Comparison of ENCODE assay signal across 35 cellular contexts in genomic region chr4:183266386-183266785, GRCh38. TPM values are rescaled to one million over a fixed set of nuclear protein-coding genes. Genes with fewer than 3 reads are reported as not detected.
"Had no signal": no experiment of that assay in that cellular context is flagged by ENCODE, and none has a peak within 500 bp of the region (broad histone marks: within the 10 kb centered on the region; RNA-seq: fewer than 3 reads in every experiment).

No MANE protein-coding gene starts in this region.

- H3K27me3 ChIP-seq: ascending aorta, SJCRH30 had no signal

- FAIRE-seq: TTC549 had no signal

- H3K4me1 ChIP-seq: SJCRH30 had no signal

- H3K27me3 Mint-ChIP-seq: activated CD4-positive, alpha-beta T cell treated with anti-CD3 and anti-CD28 coated beads for 36 hours; activated naive CD4-positive, alpha-beta T cell treated with anti-CD3 and anti-CD28 coated beads, Interleukin-2, amount 50 U/mL, for 24 hours; activated naive CD8-positive, alpha-beta T cell treated with anti-CD3 and anti-CD28 coated beads, Interleukin-2, amount 10 ng/mL, durations not matched to agents 7 days and 5 days; activated T-cell treated with anti-CD3 and anti-CD28 coated beads, Interleukin-2, amount 50 U/mL, for 24 hours; brain had no signal

- DNase-seq: activated CD4-positive, alpha-beta T cell treated with anti-CD3 and anti-CD28 coated beads for 36 hours; activated CD4-positive, alpha-beta T cell treated with anti-CD3 and anti-CD28 coated beads, Interleukin-2, amount 10 ng/mL, durations not matched to agents 7 days and 5 days; activated CD4-positive, alpha-beta T cell treated with anti-CD3 and anti-CD28 coated beads, Interleukin-2, amount 50 U/mL, for 48 hours; activated CD8-positive, alpha-beta T cell treated with anti-CD3 and anti-CD28 coated beads, Interleukin-2, amount 10 ng/mL, durations not matched to agents 7 days and 5 days; activated gamma-delta T cell; activated naive CD4-positive, alpha-beta T cell treated with Interleukin-2 at 50 U/mL for 16 hours; activated naive CD8-positive, alpha-beta T cell treated with anti-CD3 and anti-CD28 coated beads, Interleukin-2, amount 10 ng/mL, durations not matched to agents 7 days and 5 days; activated T-cell treated with anti-CD3 and anti-CD28 coated beads, Interleukin-2, amount 50 U/mL, for 24 hours; amygdala; central memory CD4-positive, alpha-beta T cell; MM.1S; MV-4-11; NCI-H1092; NCI-H146; NCI-H187; NCI-H2081; NCI-H226; NCI-H446 treated with DMSO at 0.1 percent for 48 hours; NCI-H524; SHP77; SJCRH30 had no signal

- H3K4me3 ChIP-seq: ascending aorta, SJCRH30, SK-N-MC had no signal

- H3K27ac ChIP-seq: ascending aorta, SJCRH30, SK-N-MC had no signal

- H3K4me3 Mint-ChIP-seq: activated CD4-positive, alpha-beta T cell treated with anti-CD3 and anti-CD28 coated beads for 36 hours; activated CD4-positive, alpha-beta T cell treated with anti-CD3 and anti-CD28 coated beads, Interleukin-2, amount 10 ng/mL, durations not matched to agents 7 days and 5 days; activated CD8-positive, alpha-beta T cell treated with anti-CD3 and anti-CD28 coated beads, Interleukin-2, amount 10 ng/mL, durations not matched to agents 7 days and 5 days; activated naive CD4-positive, alpha-beta T cell treated with anti-CD3 and anti-CD28 coated beads, Interleukin-2, amount 50 U/mL, for 24 hours; activated naive CD8-positive, alpha-beta T cell treated with anti-CD3 and anti-CD28 coated beads, Interleukin-2, amount 10 ng/mL, durations not matched to agents 7 days and 5 days; activated T-cell treated with anti-CD3 and anti-CD28 coated beads, Interleukin-2, amount 50 U/mL, for 24 hours; brain; T-helper 2 cell treated with Interferon-gamma antibody and Interleukin-4, amounts not matched to agents 5 μg/mL and 100 μg/mL, for 36 hours had no signal

- H3K27ac Mint-ChIP-seq: activated CD4-positive, alpha-beta T cell treated with anti-CD3 and anti-CD28 coated beads for 36 hours; activated CD4-positive, alpha-beta T cell treated with anti-CD3 and anti-CD28 coated beads, Interleukin-2, amount 10 ng/mL, durations not matched to agents 7 days and 5 days; activated CD8-positive, alpha-beta T cell treated with anti-CD3 and anti-CD28 coated beads, Interleukin-2, amount 10 ng/mL, durations not matched to agents 7 days and 5 days; activated naive CD4-positive, alpha-beta T cell treated with anti-CD3 and anti-CD28 coated beads, Interleukin-2, amount 50 U/mL, for 24 hours; activated naive CD8-positive, alpha-beta T cell treated with anti-CD3 and anti-CD28 coated beads, Interleukin-2, amount 10 ng/mL, durations not matched to agents 7 days and 5 days; activated T-cell treated with anti-CD3 and anti-CD28 coated beads, Interleukin-2, amount 50 U/mL, for 24 hours; activated T-helper 2 cell treated with anti-CD3 and anti-CD28 coated beads, Interferon-gamma antibody, Interleukin-2, Interleukin-4, amounts not matched to agents 10 μg/mL and 5 μg/mL and 100 μg/mL, durations not matched to agents 14 hours and 24 hours and 36 hours; brain; T-helper 2 cell treated with Interferon-gamma antibody and Interleukin-4, amounts not matched to agents 5 μg/mL and 100 μg/mL, for 36 hours had no signal

- H3K9me3 ChIP-seq: ascending aorta, SJCRH30 had no signal

- ATAC-seq: activated CD4-positive, alpha-beta T cell treated with anti-CD3 and anti-CD28 coated beads for 36 hours; activated CD4-positive, CD25-positive, alpha-beta regulatory T cell treated with anti-CD3 and anti-CD28 coated beads, Interleukin-2, amount 50 U/mL, for 24 hours; activated CD8-positive, alpha-beta T cell treated with anti-CD3 and anti-CD28 coated beads, Interleukin-2, amount 10 ng/mL, durations not matched to agents 7 days and 5 days; Panc1 had no signal

- H3K36me3 Mint-ChIP-seq: activated naive CD8-positive, alpha-beta T cell treated with anti-CD3 and anti-CD28 coated beads, Interleukin-2, amount 10 ng/mL, durations not matched to agents 7 days and 5 days had no signal

- H3K9me3 Mint-ChIP-seq: activated CD4-positive, alpha-beta T cell treated with anti-CD3 and anti-CD28 coated beads, Interleukin-2, amount 10 ng/mL, durations not matched to agents 7 days and 5 days; activated naive CD4-positive, alpha-beta T cell treated with anti-CD3 and anti-CD28 coated beads, Interleukin-2, amount 50 U/mL, for 24 hours; activated naive CD8-positive, alpha-beta T cell treated with anti-CD3 and anti-CD28 coated beads, Interleukin-2, amount 10 ng/mL, durations not matched to agents 7 days and 5 days; activated T-cell treated with anti-CD3 and anti-CD28 coated beads, Interleukin-2, amount 50 U/mL, for 24 hours; activated T-helper 2 cell treated with anti-CD3 and anti-CD28 coated beads, Interferon-gamma antibody, Interleukin-2, Interleukin-4, amounts not matched to agents 10 μg/mL and 5 μg/mL and 100 μg/mL, durations not matched to agents 14 hours and 24 hours and 36 hours; brain; T-helper 2 cell treated with Interferon-gamma antibody and Interleukin-4, amounts not matched to agents 5 μg/mL and 100 μg/mL, for 36 hours had no signal

RNA-seq across cellular contexts. Expression of gene CLDN22, which starts 53.7 kb away (rescaled TPM):
- total RNA-seq: activated CD4-positive, alpha-beta T cell treated with anti-CD3 and anti-CD28 coated beads for 36 hours; activated CD4-positive, alpha-beta T cell treated with anti-CD3 and anti-CD28 coated beads, Interleukin-2, amount 10 ng/mL, durations not matched to agents 7 days and 5 days; activated CD8-positive, alpha-beta T cell treated with anti-CD3 and anti-CD28 coated beads, Interleukin-2, amount 10 ng/mL, durations not matched to agents 7 days and 5 days; activated naive CD8-positive, alpha-beta T cell treated with anti-CD3 and anti-CD28 coated beads, Interleukin-2, amount 10 ng/mL, durations not matched to agents 7 days and 5 days; activated T-helper 2 cell treated with anti-CD3 and anti-CD28 coated beads, Interferon-gamma antibody, Interleukin-2, Interleukin-4, amounts not matched to agents 10 μg/mL and 5 μg/mL and 100 μg/mL, durations not matched to agents 14 hours and 24 hours and 36 hours; ascending aorta; cerebellum; LHCN-M2; RPMI7951; SJCRH30; T-helper 1 cell treated with Interleukin-12 subunit alpha and Interleukin-12 subunit beta and Interleukin-4 antibody, amounts not matched to agents 30 ng/mL and 1 ng/mL, for 36 hours had no signal
- polyA plus RNA-seq: adipose tissue had no signal

RNA-seq across cellular contexts. Expression of gene CLDN24, which starts 55.8 kb away (rescaled TPM):
- total RNA-seq: activated CD4-positive, alpha-beta T cell treated with anti-CD3 and anti-CD28 coated beads for 36 hours; activated CD4-positive, alpha-beta T cell treated with anti-CD3 and anti-CD28 coated beads, Interleukin-2, amount 10 ng/mL, durations not matched to agents 7 days and 5 days; activated CD8-positive, alpha-beta T cell treated with anti-CD3 and anti-CD28 coated beads, Interleukin-2, amount 10 ng/mL, durations not matched to agents 7 days and 5 days; activated naive CD8-positive, alpha-beta T cell treated with anti-CD3 and anti-CD28 coated beads, Interleukin-2, amount 10 ng/mL, durations not matched to agents 7 days and 5 days; activated T-helper 2 cell treated with anti-CD3 and anti-CD28 coated beads, Interferon-gamma antibody, Interleukin-2, Interleukin-4, amounts not matched to agents 10 μg/mL and 5 μg/mL and 100 μg/mL, durations not matched to agents 14 hours and 24 hours and 36 hours; ascending aorta; cerebellum; LHCN-M2; RPMI7951; SJCRH30; T-helper 1 cell treated with Interleukin-12 subunit alpha and Interleukin-12 subunit beta and Interleukin-4 antibody, amounts not matched to agents 30 ng/mL and 1 ng/mL, for 36 hours had no signal
- polyA plus RNA-seq: adipose tissue had no signal
